ENCODE assay signal across 2 cellular contexts in genomic region chr7:43727494-43727893, GRCh38.
TF ChIP-seq lines count a peak whose summit lies in the region.

No MANE protein-coding gene starts in this region.

TF ChIP-seq in GM12878, 131 proteins besides CTCF, POLR2A, EP300 and RAD21:
- TF ChIP-seq KLF5 (IDR thresholded peaks at IDR 0.05; ENCODE audit: partially characterized antibody) (no peak), CREB1 (IDR thresholded peaks at IDR 0.05; ENCODE audit: low read depth) (no peak), BMI1 (IDR thresholded peaks at IDR 0.05; ENCODE audit: borderline replicate concordance) (no peak), SUZ12 (IDR thresholded peaks at IDR 0.05; ENCODE audit: unreplicated experiment) (no peak), ESRRA (IDR thresholded peaks at IDR 0.05; ENCODE audit: low read length) (no peak), SIN3A (IDR thresholded peaks at IDR 0.05; ENCODE audit: low read depth, low read length) (no peak), CBFB (IDR thresholded peaks at IDR 0.05; ENCODE audit: low read depth) (no peak), RFX5 (IDR thresholded peaks at IDR 0.05; ENCODE audit: low read depth, low read length) (no peak), USF1 (IDR thresholded peaks at IDR 0.05; ENCODE audit: borderline replicate concordance, extremely low read length, insufficient read depth, low read depth, low read length) (no peak), ZNF24 (IDR thresholded peaks at IDR 0.05) (no peak)

TF ChIP-seq in HEK293T, 16 proteins besides CTCF, POLR2A, EP300 and RAD21:
- TF ChIP-seq FOXA1 (IDR thresholded peaks at IDR 0.05): no peak
- no peak for TF ChIP-seq L3MBTL2 (conservative IDR thresholded peaks at IDR 0.05)
- no peak for TF ChIP-seq ZNF384 (IDR thresholded peaks at IDR 0.05)
- TF ChIP-seq CTBP1 (IDR thresholded peaks at IDR 0.05; ENCODE audit: borderline replicate concordance): no peak
- TF ChIP-seq ARNT (IDR thresholded peaks at IDR 0.05): no peak
- TF ChIP-seq HDGF (IDR thresholded peaks at IDR 0.05; ENCODE audit: borderline replicate concordance): no peak
- TF ChIP-seq ELF4 (IDR thresholded peaks at IDR 0.05): no peak
- TF ChIP-seq LEF1 (IDR thresholded peaks at IDR 0.05; ENCODE audit: borderline replicate concordance): no peak
- no peak for TF ChIP-seq FOXK2 (IDR thresholded peaks at IDR 0.05)
- no peak for TF ChIP-seq FOXM1 (IDR thresholded peaks at IDR 0.05; ENCODE audit: borderline replicate concordance)
- TF ChIP-seq SUZ12 (IDR thresholded peaks at IDR 0.05): no peak
- TF ChIP-seq TARDBP (IDR thresholded peaks at IDR 0.05): no peak
